In genomic region chr14:19061689-19062450, GRCh38 we compare ENCODE assay signal across 7 cellular contexts.
DNase-seq lines count a peak whose midpoint lies in the region; ATAC-seq and TF ChIP-seq lines count a peak whose summit lies in the region.
"Not testable (repeated sequence)": the region's sequence is repeated elsewhere in the genome, so short reads cannot be mapped to it uniquely, and the experiment has no call there.

No MANE protein-coding gene starts in this region.

- not testable (repeated sequence) for H3K4me3 ChIP-seq in upper lobe of left lung

- DNase-seq in T-helper 17 cell; left lobe of liver (ENCODE audit: low spot score); natural killer cell treated with Interleukin-12 subunit alpha and Interleukin-12 subunit beta and Interleukin-15 and Interleukin-18, amount 100 ng/mL, for 72 hours (ENCODE audit: low spot score); upper lobe of left lung: not testable (repeated sequence)

- peak; percentile 81 for ATAC-seq in GM19397 (IDR thresholded peaks at IDR 0.05; ENCODE audit: unreplicated experiment)
- ATAC-seq in HG03439 (IDR thresholded peaks at IDR 0.05; ENCODE audit: unreplicated experiment), result peak; percentile 70
- peak; percentile 40 for ATAC-seq in T-helper 17 cell
- peak; percentile 48 for ATAC-seq in esophagus mucosa
- ATAC-seq in left lobe of liver, result peak; percentile 73
- peak; percentile 54 to 60 for ATAC-seq in natural killer cell treated with Interleukin-12 subunit alpha and Interleukin-12 subunit beta and Interleukin-15 and Interleukin-18, amount 100 ng/mL, for 72 hours
- ATAC-seq in upper lobe of left lung (ENCODE audit: low FRiP score in 2 of 2), result peak; percentile 86 to 95

- H3K36me3 ChIP-seq in upper lobe of left lung, result not testable (repeated sequence)

- not testable (repeated sequence) for TF ChIP-seq EP300 in upper lobe of left lung (IDR thresholded peaks at IDR 0.05)

- not testable (repeated sequence) for H3K4me1 Mint-ChIP-seq in T-helper 17 cell; natural killer cell treated with Interleukin-12 subunit alpha and Interleukin-12 subunit beta and Interleukin-15 and Interleukin-18, amount 100 ng/mL, for 72 hours (ENCODE audit: low read depth in 2 of 2)

- H3K36me3 Mint-ChIP-seq in T-helper 17 cell (ENCODE audit: low read depth); natural killer cell treated with Interleukin-12 subunit alpha and Interleukin-12 subunit beta and Interleukin-15 and Interleukin-18, amount 100 ng/mL, for 72 hours: not testable (repeated sequence)

- WGBS in upper lobe of left lung, 2 donors, result no CpG with 5 or more reads among the region's 34 CpGs

- H3K27me3 ChIP-seq in upper lobe of left lung, result not testable (repeated sequence)

- not testable (repeated sequence) for H3K27me3 Mint-ChIP-seq in T-helper 17 cell; natural killer cell treated with Interleukin-12 subunit alpha and Interleukin-12 subunit beta and Interleukin-15 and Interleukin-18, amount 100 ng/mL, for 72 hours

- not testable (repeated sequence) for H3K4me1 ChIP-seq in upper lobe of left lung

- not testable (repeated sequence) for TF ChIP-seq POLR2A in upper lobe of left lung (IDR thresholded peaks at IDR 0.05)

- not testable (repeated sequence) for H3K9me3 Mint-ChIP-seq in natural killer cell treated with Interleukin-12 subunit alpha and Interleukin-12 subunit beta and Interleukin-15 and Interleukin-18, amount 100 ng/mL, for 72 hours

- H3K27ac Mint-ChIP-seq in T-helper 17 cell; natural killer cell treated with Interleukin-12 subunit alpha and Interleukin-12 subunit beta and Interleukin-15 and Interleukin-18, amount 100 ng/mL, for 72 hours: not testable (repeated sequence)

- H3K9me3 ChIP-seq in T-helper 17 cell (ENCODE audit: control insufficient read depth, low read length, poor library complexity, severe bottlenecking); upper lobe of left lung: not testable (repeated sequence)

- not testable (repeated sequence) for H3K4me3 Mint-ChIP-seq in T-helper 17 cell; natural killer cell treated with Interleukin-12 subunit alpha and Interleukin-12 subunit beta and Interleukin-15 and Interleukin-18, amount 100 ng/mL, for 72 hours

- H3K27ac ChIP-seq in upper lobe of left lung, result not testable (repeated sequence)

- TF ChIP-seq CTCF in upper lobe of left lung (IDR thresholded peaks at IDR 0.05), result not testable (repeated sequence)

Comparison
In these comparisons a context has a peak if more than half of its experiments do, and no peak if none do; other contexts are left out.
1. ATAC-seq: peak in every context shown above with its lines; median percentile 90 in upper lobe of left lung; 81 in GM19397; 73 in left lobe of liver; 70 in HG03439; 57 in natural killer cell treated with Interleukin-12 subunit alpha and Interleukin-12 subunit beta and Interleukin-15 and Interleukin-18, amount 100 ng/mL, for 72 hours; 48 in esophagus mucosa; 40 in T-helper 17 cell.